ENCODE assay signal across 11 cellular contexts in genomic region chr17:31510273-31511175, GRCh38.
DNase-seq lines count a peak whose midpoint lies in the region; ATAC-seq, FAIRE-seq and TF ChIP-seq lines count a peak whose summit lies in the region.
"Had no signal": no experiment of that assay in that cellular context is flagged by ENCODE, and none has a peak within 500 bp of the region (broad histone marks: within the 10 kb centered on the region; RNA-seq: fewer than 3 reads in every experiment).

No MANE protein-coding gene starts in this region.

- no peak overlapping the region for H2BK12ac ChIP-seq in H1 (ENCODE audit: low read depth, low read length)

- peaks cover 12% of the 10 kb centered on the region for H3K4me1 Mint-ChIP-seq in Caco-2 (ENCODE audit: low read depth, unreplicated experiment)
- peaks cover 45% of the 10 kb centered on the region for H3K4me1 Mint-ChIP-seq in T-helper 2 cell treated with Interferon-gamma antibody and Interleukin-4, amounts not matched to agents 5 μg/mL and 100 μg/mL, for 36 hours (ENCODE audit: low read depth)

- no peak for FAIRE-seq in H1 (lab: Jason Lieb, UNC)

- H4K91ac ChIP-seq in H1 (replicated peaks; ENCODE audit: insufficient read length, low read length), result no peak overlapping the region

- H3K4me1 ChIP-seq in Caco-2, result peaks cover 28% of the 10 kb centered on the region
- peaks cover 0 to 5% (median 2%) of the 10 kb centered on the region in 4 experiments; a peak in 5 of 7 replicates for H3K4me1 ChIP-seq in H1 (replicated peaks in 1 of 4; ENCODE audit: control insufficient read depth in 3 of 4, insufficient read depth in 4 of 4, low read length in 3 of 4)

- H3K4me2 ChIP-seq in H1 (ENCODE audit: insufficient read depth in 1 of 2, low read depth in 2 of 2, low read length in 2 of 2), result no peak overlapping the region

- no peak for TF ChIP-seq EP300 in H1 (IDR thresholded peaks at IDR 0.05; ENCODE audit: borderline replicate concordance in 1 of 2, low read depth in 2 of 2, low read length in 2 of 2)

- H3K27me3 ChIP-seq in Caco-2 (replicated peaks; ENCODE audit: control insufficient read depth, insufficient read depth, low read length), result no peaks in the 10 kb centered on the region
- no peaks in the 10 kb centered on the region for H3K27me3 ChIP-seq in H1 (replicated peaks in 1 of 4; ENCODE audit: control insufficient read depth in 3 of 4, extremely low read depth in 1 of 4, insufficient read depth in 3 of 4, low read length in 3 of 4)

- H3K23ac ChIP-seq in H1 (ENCODE audit: insufficient read length), result no peak overlapping the region

- no peaks in the 10 kb centered on the region for H3K9me3 Mint-ChIP-seq in Caco-2 (ENCODE audit: unreplicated experiment)
- no peaks in the 10 kb centered on the region for H3K9me3 Mint-ChIP-seq in T-helper 2 cell treated with Interferon-gamma antibody and Interleukin-4, amounts not matched to agents 5 μg/mL and 100 μg/mL, for 36 hours

- no peak for TF ChIP-seq POLR2A in H1 (IDR thresholded peaks at IDR 0.05; ENCODE audit: control extremely low read depth in 1 of 2, low read depth in 2 of 2, low read length in 2 of 2)

- H3K9me3 ChIP-seq in Caco-2 (no peaks in the 10 kb centered on the region), H1 (ENCODE audit: insufficient read depth in 2 of 2, low read depth in 1 of 2, low read length in 1 of 2) (no peaks in the 10 kb centered on the region)

- 89% methylated on average over 14 of the region's 14 CpGs; no CpG with 5 or more reads in 1 of the 2 experiments for WGBS in H1 (ENCODE audit: extremely low coverage in 1 of 2, insufficient coverage in 1 of 2, insufficient read length in 1 of 2, insufficient replicate concordance in 2 of 2, low coverage in 1 of 2, low lambda C conversion rate in 2 of 2, missing lambda C conversion rate in 1 of 2), 2 experiments

- peak overlapping the region; percentile 45 for H3K27ac Mint-ChIP-seq in Caco-2 (ENCODE audit: unreplicated experiment)
- H3K27ac Mint-ChIP-seq in T-helper 2 cell treated with Interferon-gamma antibody and Interleukin-4, amounts not matched to agents 5 μg/mL and 100 μg/mL, for 36 hours, result peak overlapping the region; percentile 100

- H3K27me3 Mint-ChIP-seq in Caco-2 (ENCODE audit: insufficient read depth, unreplicated experiment), result no peaks in the 10 kb centered on the region
- H3K27me3 Mint-ChIP-seq in T-helper 2 cell treated with Interferon-gamma antibody and Interleukin-4, amounts not matched to agents 5 μg/mL and 100 μg/mL, for 36 hours (ENCODE audit: low read depth), result no peaks in the 10 kb centered on the region

- H3K18ac ChIP-seq in H1 (ENCODE audit: extremely low read depth, low read length), result no peak overlapping the region

- H2AK5ac ChIP-seq in H1 (ENCODE audit: low read depth, low read length), result no peak overlapping the region; the same call in 1 of the 2 replicates

- no peak overlapping the region for H2BK15ac ChIP-seq in H1 (ENCODE audit: low read length)

- no peak overlapping the region for H3K56ac ChIP-seq in H1 (replicated peaks; ENCODE audit: insufficient read length, low read depth, low read length)

- H4K8ac ChIP-seq in H1 (ENCODE audit: extremely low read depth, insufficient read depth, low read length), result no peak overlapping the region

- no peak for TF ChIP-seq RAD21 in H1 (IDR thresholded peaks at IDR 0.05 in 1 of 2, conservative IDR thresholded peaks at IDR 0.05 in 1 of 2; ENCODE audit: low read depth in 2 of 2, low read length in 2 of 2)

- peaks cover 6% of the 10 kb centered on the region for H3K79me1 ChIP-seq in H1 (ENCODE audit: low read depth, low read length)

- no peak overlapping the region for H3K4ac ChIP-seq in H1 (replicated peaks; ENCODE audit: insufficient read length, low read depth, low read length)

- H3K27ac ChIP-seq in H1 (ENCODE audit: low read depth, low read length), result no peak overlapping the region; the same call in 1 of the 2 replicates

- H2AFZ ChIP-seq in H1 (ENCODE audit: low read length), result no peak overlapping the region

- peaks cover 3% of the 10 kb centered on the region for H3K36me3 ChIP-seq in Caco-2 (ENCODE audit: control insufficient read depth, insufficient read depth, low read length)
- no peaks in the 10 kb centered on the region for H3K36me3 ChIP-seq in H1 (ENCODE audit: control insufficient read depth in 2 of 4, insufficient read depth in 4 of 4, low read length in 3 of 4)

- H2BK120ac ChIP-seq in H1 (replicated peaks; ENCODE audit: low read depth, low read length), result no peak overlapping the region

- H3K23me2 ChIP-seq in H1 (ENCODE audit: low read depth, low read length), result no peaks in the 10 kb centered on the region

- CTCF ChIA-PET in Caco-2 (lab: Charles Lee), result interaction anchor here (2.2 kb wide), 1 partner anchor 73 kb away, joined by 10 read pairs; no protein-coding TSS in a partner anchor
- CTCF ChIA-PET in H1 (lab: Charles Lee; ENCODE audit: partially characterized antibody), result interaction anchor here (0.6 to 11.5 kb wide), 20 partner anchors 12 to 495 kb away, joined by 3 to 144 read pairs (median 4); no protein-coding TSS in a partner anchor

- no peak for ATAC-seq in HG02610 (IDR thresholded peaks at IDR 0.05; ENCODE audit: unreplicated experiment)

- H3K4me3 Mint-ChIP-seq in Caco-2 (ENCODE audit: unreplicated experiment), result no peak overlapping the region
- peak overlapping the region; percentile 88 for H3K4me3 Mint-ChIP-seq in T-helper 2 cell treated with Interferon-gamma antibody and Interleukin-4, amounts not matched to agents 5 μg/mL and 100 μg/mL, for 36 hours

- H3K4me3 ChIP-seq in Caco-2 (ENCODE audit: low read depth, low read length) (no peak overlapping the region), H1 (ENCODE audit: extremely low read depth in 1 of 4, insufficient read depth in 2 of 4, low read depth in 3 of 4, low read length in 4 of 4) (no peak overlapping the region)

- no peak overlapping the region for H3K14ac ChIP-seq in H1 (ENCODE audit: insufficient read length)

- BruUV-seq in Caco-2 (replicated peaks; lab: Mats Ljungman, UMichigan), result TSS peak; percentile 15

- peaks cover 33% of the 10 kb centered on the region for H3K36me3 Mint-ChIP-seq in Caco-2 (ENCODE audit: insufficient read depth, unreplicated experiment)
- H3K36me3 Mint-ChIP-seq in T-helper 2 cell treated with Interferon-gamma antibody and Interleukin-4, amounts not matched to agents 5 μg/mL and 100 μg/mL, for 36 hours (ENCODE audit: low read depth), result peaks cover 5% of the 10 kb centered on the region

- no peak for TF ChIP-seq CTCF in Caco-2 (IDR thresholded peaks at IDR 0.05; ENCODE audit: insufficient read depth in 1 of 2, low read depth in 1 of 2, low read length in 1 of 2, severe bottlenecking in 1 of 2, unreplicated experiment in 1 of 2)
- no peak for TF ChIP-seq CTCF in H1 (IDR thresholded peaks at IDR 0.05; ENCODE audit: control extremely low read depth in 1 of 3, insufficient read depth in 1 of 3, low read depth in 1 of 3, low read length in 3 of 3)
- no peak for TF ChIP-seq CTCF in GM10266 (IDR thresholded peaks at IDR 0.05; ENCODE audit: control insufficient read depth, insufficient read depth, low read depth, missing control alignments)

- peak overlapping the region in 1 of 4 experiments; percentile 17; a peak in 1 of 7 replicates for H3K9ac ChIP-seq in H1 (replicated peaks in 1 of 4; ENCODE audit: extremely low read depth in 1 of 4, low read depth in 3 of 4, low read length in 3 of 4)

- H2BK5ac ChIP-seq in H1 (ENCODE audit: low read depth, low read length), result peak overlapping the region; percentile 73; the same call in 1 of the 2 replicates

- intact Hi-C loops in Caco-2 (cut with micrococcal nuclease; ENCODE audit: unreplicated experiment), result no loop called here

- H4K5ac ChIP-seq in H1 (ENCODE audit: insufficient read length, low read depth, low read length), result no peak overlapping the region

- POLR2A ChIA-PET in Caco-2 (lab: Charles Lee), result no interaction called here
- POLR2A ChIA-PET in H1 (lab: Charles Lee; ENCODE audit: partially characterized antibody), result interaction anchor here (1.0 to 2.7 kb wide), 3 partner anchors 11 to 342 kb away, joined by 3 to 16 read pairs (median 3); no protein-coding TSS in a partner anchor

- peaks cover 0 to 54% of the 10 kb centered on the region in 2 experiments; a peak in 3 of 4 replicates for H3K79me2 ChIP-seq in H1 (ENCODE audit: control insufficient read depth in 1 of 2, insufficient read depth in 2 of 2, low read length in 2 of 2)

- H4K20me1 ChIP-seq in H1 (replicated peaks in 1 of 2; ENCODE audit: control insufficient read depth in 1 of 2, insufficient read depth in 2 of 2, low read length in 2 of 2), result peaks cover 6 to 9% of the 10 kb centered on the region in 2 experiments

- H2BK20ac ChIP-seq in H1 (ENCODE audit: low read length), result no peak overlapping the region

- DNase-seq in Caco-2 (no peak), H1 (ENCODE audit: low read depth in 1 of 2, low spot score in 2 of 2) (no peak), pons (ENCODE audit: low spot score) (peak; percentile 55), NCI-H2107 treated with DMSO at 0.1 percent for 48 hours (lab: John Stamatoyannopoulos, UW; ENCODE audit: unreplicated experiment) (no peak), RPMI8226 (no peak), GM10266 (ENCODE audit: extremely low spot score) (no peak)
- DNase-seq in T-helper 2 cell treated with Interferon-gamma antibody and Interleukin-4, amounts not matched to agents 5 μg/mL and 100 μg/mL, for 36 hours (ENCODE audit: low spot score), result no peak
- DNase-seq: activated CD4-positive, CD25-positive, alpha-beta regulatory T cell; cortex of kidney; DND-41 had no signal

TF ChIP-seq in H1, 55 proteins besides CTCF, POLR2A, EP300 and RAD21 (continues in another document):
- TF ChIP-seq CBX8 (IDR thresholded peaks at IDR 0.05; ENCODE audit: borderline replicate concordance, low read depth, low read length), result no peak
- TF ChIP-seq KDM5A (IDR thresholded peaks at IDR 0.05; ENCODE audit: low read length), result no peak
